30 cellular contexts compared by ENCODE assay signal in genomic region chr2:46689993-46690392, GRCh38. TPM values are rescaled to one million over a fixed set of nuclear protein-coding genes. Genes with fewer than 3 reads are reported as not detected.
DNase-seq lines count a peak whose midpoint lies in the region; ATAC-seq and TF ChIP-seq lines count a peak whose summit lies in the region.
"Had no signal": no experiment of that assay in that cellular context is flagged by ENCODE, and none has a peak within 500 bp of the region (broad histone marks: within the 10 kb centered on the region; RNA-seq: fewer than 3 reads in every experiment).

No MANE protein-coding gene starts in this region.

- in situ Hi-C loops in ACHN (cut with HindIII; ENCODE audit: low pct_ligation_motif_present, low pct_unique_long_range_greater_than_20kb, low sequenced_read_pairs), result no loop called here

- no peak overlapping the region for H3K4me3 ChIP-seq in WERI-Rb-1 (ENCODE audit: low read depth, low read length)
- H3K4me3 ChIP-seq: ascending aorta, heart right ventricle, right lobe of liver, SK-N-MC had no signal

- H3K36me3 ChIP-seq in WERI-Rb-1, result no peaks in the 10 kb centered on the region
- H3K36me3 ChIP-seq: ascending aorta, heart right ventricle, right lobe of liver had no signal

- DNase-seq in ELR (ENCODE audit: low read depth) (peak; percentile 36), fibroblast of peridontal ligament (ENCODE audit: extremely low read depth) (peak; percentile 96), ACHN (no peak), WERI-Rb-1 (no peak), kidney tubule cell (ENCODE audit: low spot score) (no peak)
- no peak for DNase-seq in natural killer cell treated with Interleukin-12 subunit alpha and Interleukin-12 subunit beta and Interleukin-15 and Interleukin-18, amount 100 ng/mL, for 72 hours (ENCODE audit: low spot score)
- DNase-seq: activated CD4-positive, alpha-beta T cell treated with anti-CD3 and anti-CD28 coated beads for 4 hours; activated T-cell treated with anti-CD3 and anti-CD28 coated beads for 4 hours; CD8-positive, alpha-beta memory T cell; DMS 273 treated with DMSO at 0.1 percent for 48 hours; foreskin melanocyte; H7; heart right ventricle; mammary epithelial cell; NCI-H1417 treated with DMSO at 0.1 percent for 48 hours; NCI-H774; posterior cingulate gyrus; right lobe of liver; stimulated activated CD4-positive, alpha-beta T cell treated with anti-CD3 and anti-CD28 coated beads, Interleukin-12 subunit alpha, Interleukin-12 subunit beta, amount 100 ng/mL, for 4 hours; stimulated activated CD4-positive, alpha-beta T cell treated with anti-CD3 and anti-CD28 coated beads, Interleukin-4, amount 100 ng/mL, for 1 hour; T-helper 2 cell; trophoblast cell had no signal

- H3K27ac Mint-ChIP-seq in natural killer cell treated with Interleukin-12 subunit alpha and Interleukin-12 subunit beta and Interleukin-15 and Interleukin-18, amount 100 ng/mL, for 72 hours, result no peak overlapping the region
- H3K27ac Mint-ChIP-seq: activated naive CD8-positive, alpha-beta T cell; CD8-positive, alpha-beta memory T cell had no signal

- TF ChIP-seq CTCF in WERI-Rb-1 (IDR thresholded peaks at IDR 0.05; ENCODE audit: low read depth, low read length), result no peak

- no peaks in the 10 kb centered on the region for H3K36me3 Mint-ChIP-seq in natural killer cell treated with Interleukin-12 subunit alpha and Interleukin-12 subunit beta and Interleukin-15 and Interleukin-18, amount 100 ng/mL, for 72 hours

- H3K4me1 Mint-ChIP-seq in natural killer cell treated with Interleukin-12 subunit alpha and Interleukin-12 subunit beta and Interleukin-15 and Interleukin-18, amount 100 ng/mL, for 72 hours (ENCODE audit: low read depth in 2 of 2), result no peaks in the 10 kb centered on the region
- H3K4me1 Mint-ChIP-seq: CD8-positive, alpha-beta memory T cell; central memory CD8-positive, alpha-beta T cell; neural crest cell had no signal

- ATAC-seq in SK-N-SH treated with all-trans-retinoic acid at 6 μM for 48 hours, result peak; percentile 79
- ATAC-seq in natural killer cell treated with Interleukin-12 subunit alpha and Interleukin-12 subunit beta and Interleukin-15 and Interleukin-18, amount 100 ng/mL, for 72 hours, result no peak
- ATAC-seq: heart right ventricle, right lobe of liver had no signal

- H3K27ac ChIP-seq in WERI-Rb-1, result no peak overlapping the region
- H3K27ac ChIP-seq: ascending aorta, heart right ventricle, KMS-11, right lobe of liver, RWPE1, SK-N-MC had no signal

- H3K4me3 Mint-ChIP-seq in natural killer cell treated with Interleukin-12 subunit alpha and Interleukin-12 subunit beta and Interleukin-15 and Interleukin-18, amount 100 ng/mL, for 72 hours, result no peak overlapping the region
- H3K4me3 Mint-ChIP-seq: activated naive CD8-positive, alpha-beta T cell; CD8-positive, alpha-beta memory T cell; central memory CD8-positive, alpha-beta T cell; neural crest cell had no signal

- no peaks in the 10 kb centered on the region for H3K9me3 ChIP-seq in WERI-Rb-1 (ENCODE audit: severe bottlenecking)
- H3K9me3 ChIP-seq: ascending aorta, heart right ventricle, right lobe of liver had no signal

- peaks cover 26 to 34% of the 10 kb centered on the region in 2 donors for H3K27me3 Mint-ChIP-seq in natural killer cell treated with Interleukin-12 subunit alpha and Interleukin-12 subunit beta and Interleukin-15 and Interleukin-18, amount 100 ng/mL, for 72 hours

- no peaks in the 10 kb centered on the region for H3K27me3 ChIP-seq in WERI-Rb-1 (ENCODE audit: insufficient read depth, low read depth, severe bottlenecking)
- H3K27me3 ChIP-seq: ascending aorta, heart right ventricle, right lobe of liver had no signal

- H3K9me3 Mint-ChIP-seq in natural killer cell treated with Interleukin-12 subunit alpha and Interleukin-12 subunit beta and Interleukin-15 and Interleukin-18, amount 100 ng/mL, for 72 hours, result no peaks in the 10 kb centered on the region
- H3K9me3 Mint-ChIP-seq: CD8-positive, alpha-beta memory T cell; central memory CD8-positive, alpha-beta T cell; neural crest cell had no signal

TF ChIP-seq in SK-N-SH treated with all-trans-retinoic acid at 6 μM for 48 hours, 23 proteins besides CTCF, POLR2A, EP300 and RAD21:
- no peak for TF ChIP-seq TCF4 (CRISPR knock-in tag; IDR thresholded peaks at IDR 0.05; ENCODE audit: borderline replicate concordance)
- TF ChIP-seq ARNTL (CRISPR knock-in tag; IDR thresholded peaks at IDR 0.05; ENCODE audit: borderline replicate concordance, low read depth), result no peak

RNA-seq across cellular contexts. Expression of gene SOCS5, which starts 9.1 kb away (rescaled TPM):
- total RNA-seq in natural killer cell treated with Interleukin-12 subunit alpha and Interleukin-12 subunit beta and Interleukin-15 and Interleukin-18, amount 100 ng/mL, for 72 hours, result 1 to 10 TPM; 7.5 to 9.0 TPM

Comparison
In these comparisons a context has a peak if more than half of its experiments do, and no peak if none do; other contexts are left out.
1. DNase-seq: peak in ELR (single experiment) and fibroblast of peridontal ligament (single experiment); none in ACHN (single experiment), natural killer cell treated with Interleukin-12 subunit alpha and Interleukin-12 subunit beta and Interleukin-15 and Interleukin-18, amount 100 ng/mL, for 72 hours (single experiment), WERI-Rb-1 (single experiment) and kidney tubule cell (single experiment).